1 cellular context compared by ENCODE assay signal in the genomic region with DNA sequence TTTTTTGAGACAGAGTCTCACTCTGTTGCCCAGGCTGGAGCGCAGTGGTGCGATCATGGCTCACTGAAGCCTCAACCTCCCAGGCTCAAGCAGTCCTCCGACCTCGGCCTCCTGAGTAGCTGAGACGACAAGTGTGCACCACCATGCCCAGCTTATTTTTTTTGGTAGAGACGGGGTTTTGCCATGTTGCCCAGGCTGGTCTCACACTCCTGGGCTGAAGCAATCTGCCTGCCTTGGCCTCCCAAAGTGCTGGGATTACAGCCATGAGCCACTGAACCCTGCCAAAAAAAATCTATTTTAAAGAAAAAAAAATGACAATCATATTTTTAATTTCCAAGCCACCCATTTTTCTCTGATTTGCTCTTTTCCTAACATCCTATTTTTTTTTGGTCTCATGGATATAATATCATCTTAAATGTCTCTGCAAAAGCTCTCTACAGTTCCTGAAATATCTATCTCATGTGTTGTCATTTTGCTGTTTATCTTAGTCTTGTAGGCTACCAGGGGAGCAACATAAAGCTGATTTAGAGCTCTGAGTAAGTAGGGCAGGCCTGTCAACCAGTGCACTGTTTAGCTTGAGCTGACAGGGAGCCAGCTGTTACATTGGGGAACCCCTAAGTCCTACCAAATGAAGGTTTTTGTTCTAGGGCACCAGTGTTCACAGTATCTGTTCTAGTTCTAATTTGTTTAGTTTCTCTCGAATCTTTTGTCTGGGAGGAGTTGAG.
TF ChIP-seq lines count a peak whose summit lies in the region.

No MANE protein-coding gene starts in this region.

TF ChIP-seq in IMR-90, 13 proteins besides CTCF, POLR2A, EP300 and RAD21 (continued from another document):
- TF ChIP-seq SMC3 (IDR thresholded peaks at IDR 0.05; ENCODE audit: low read depth, low read length) (no peak), MAFK (IDR thresholded peaks at IDR 0.05; ENCODE audit: low read depth, low read length) (no peak), CEBPB (IDR thresholded peaks at IDR 0.05; ENCODE audit: low read depth, low read length) (no peak), CHD1 (IDR thresholded peaks at IDR 0.05; ENCODE audit: low read depth, low read length) (no peak)
- TF ChIP-seq, protein P1, sequence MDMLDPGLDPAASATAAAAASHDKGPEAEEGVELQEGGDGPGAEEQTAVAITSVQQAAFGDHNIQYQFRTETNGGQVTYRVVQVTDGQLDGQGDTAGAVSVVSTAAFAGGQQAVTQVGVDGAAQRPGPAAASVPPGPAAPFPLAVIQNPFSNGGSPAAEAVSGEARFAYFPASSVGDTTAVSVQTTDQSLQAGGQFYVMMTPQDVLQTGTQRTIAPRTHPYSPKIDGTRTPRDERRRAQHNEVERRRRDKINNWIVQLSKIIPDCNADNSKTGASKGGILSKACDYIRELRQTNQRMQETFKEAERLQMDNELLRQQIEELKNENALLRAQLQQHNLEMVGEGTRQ (IDR thresholded peaks at IDR 0.05; ENCODE audit: low read depth, low read length): no peak
